Comparison of ENCODE assay signal across 1 cellular context in genomic region chr1:42816600-42817439, GRCh38.
TF ChIP-seq lines count a peak whose summit lies in the region.

TSS of gene ERMAP (plus strand) at chr1:42817122. CDS start at chr1:42830449, 13,327 bp downstream.
TSS of gene SVBP (minus strand) at chr1:42817397. CDS start at chr1:42816544, 853 bp downstream.

TF ChIP-seq in K562, 482 proteins besides CTCF, POLR2A, EP300 and RAD21 (continued from another document and continues in another):
- TF ChIP-seq ZNF518B (CRISPR knock-in tag; IDR thresholded peaks at IDR 0.05) (no peak), CUX1 (CRISPR knock-in tag; IDR thresholded peaks at IDR 0.05) (no peak), TBL1XR1 (IDR thresholded peaks at IDR 0.05; ENCODE audit: low read length in 2 of 2) (peak; percentile 29 to 69; a peak in 1 of 4 replicates), ZNF41 (CRISPR knock-in tag; conservative IDR thresholded peaks at IDR 0.05) (0 out of 2 replicates have a peak, but pooled peaks have one; percentile 21), ZFX (CRISPR knock-in tag; IDR thresholded peaks at IDR 0.05) (peak; percentile 84), POLR2AphosphoS2 (IDR thresholded peaks at IDR 0.05; ENCODE audit: low read length) (no peak; the same call in 1 of the 2 replicates), ETS2 (tag; IDR thresholded peaks at IDR 0.05; ENCODE audit: borderline replicate concordance, poor library complexity, severe bottlenecking) (no peak), GTF2B (IDR thresholded peaks at IDR 0.05; ENCODE audit: extremely low read depth, insufficient read length) (no peak), SP1 (CRISPR knock-in tag; IDR thresholded peaks at IDR 0.05) (0 out of 2 replicates have a peak, but pooled peaks have one; percentile 69), ATF4 (CRISPR knock-in tag; IDR thresholded peaks at IDR 0.05) (no peak), ARID1B (IDR thresholded peaks at IDR 0.05) (no peak), KLF1 (tag; IDR thresholded peaks at IDR 0.05) (no peak), MEF2A (IDR thresholded peaks at IDR 0.05; ENCODE audit: control insufficient read depth, low read depth, low read length) (no peak), HDAC3 (IDR thresholded peaks at IDR 0.05; ENCODE audit: borderline replicate concordance, partially characterized antibody) (no peak), RBFOX2 (IDR thresholded peaks at IDR 0.05; ENCODE audit: low read depth, low read length) (peak; percentile 92), ZNF695 (CRISPR knock-in tag; IDR thresholded peaks at IDR 0.05) (no peak), SIN3A (IDR thresholded peaks at IDR 0.05; ENCODE audit: borderline replicate concordance in 2 of 2, control insufficient read depth in 1 of 2, low read depth in 2 of 2, low read length in 2 of 2) (peak; percentile 31 to 70; a peak in 2 of 4 replicates), USF1 (CRISPR knock-in tag; IDR thresholded peaks at IDR 0.05) (no peak), ZNF444 (CRISPR knock-in tag; IDR thresholded peaks at IDR 0.05) (no peak), SNIP1 (IDR thresholded peaks at IDR 0.05; ENCODE audit: low read depth) (no peak), MED1 (CRISPR knock-in tag; IDR thresholded peaks at IDR 0.05; ENCODE audit: borderline replicate concordance) (no peak), FOXO4 (CRISPR knock-in tag; IDR thresholded peaks at IDR 0.05) (no peak), ZNF407 (IDR thresholded peaks at IDR 0.05; ENCODE audit: low read depth) (no peak), MLLT1 (IDR thresholded peaks at IDR 0.05) (no peak), MYC (IDR thresholded peaks at IDR 0.05; ENCODE audit: low read depth, low read length) (peak; percentile 64), MYC (CRISPR knock-in tag; IDR thresholded peaks at IDR 0.05; ENCODE audit: borderline replicate concordance, low read depth) (no peak), MBD2 (IDR thresholded peaks at IDR 0.05; ENCODE audit: borderline replicate concordance, low read depth) (peak; percentile 69; the same call in 1 of the 2 replicates), GMEB1 (CRISPR knock-in tag; IDR thresholded peaks at IDR 0.05) (peak; percentile 55)
